ENCODE assay signal across 1 cellular context in the genomic region with DNA sequence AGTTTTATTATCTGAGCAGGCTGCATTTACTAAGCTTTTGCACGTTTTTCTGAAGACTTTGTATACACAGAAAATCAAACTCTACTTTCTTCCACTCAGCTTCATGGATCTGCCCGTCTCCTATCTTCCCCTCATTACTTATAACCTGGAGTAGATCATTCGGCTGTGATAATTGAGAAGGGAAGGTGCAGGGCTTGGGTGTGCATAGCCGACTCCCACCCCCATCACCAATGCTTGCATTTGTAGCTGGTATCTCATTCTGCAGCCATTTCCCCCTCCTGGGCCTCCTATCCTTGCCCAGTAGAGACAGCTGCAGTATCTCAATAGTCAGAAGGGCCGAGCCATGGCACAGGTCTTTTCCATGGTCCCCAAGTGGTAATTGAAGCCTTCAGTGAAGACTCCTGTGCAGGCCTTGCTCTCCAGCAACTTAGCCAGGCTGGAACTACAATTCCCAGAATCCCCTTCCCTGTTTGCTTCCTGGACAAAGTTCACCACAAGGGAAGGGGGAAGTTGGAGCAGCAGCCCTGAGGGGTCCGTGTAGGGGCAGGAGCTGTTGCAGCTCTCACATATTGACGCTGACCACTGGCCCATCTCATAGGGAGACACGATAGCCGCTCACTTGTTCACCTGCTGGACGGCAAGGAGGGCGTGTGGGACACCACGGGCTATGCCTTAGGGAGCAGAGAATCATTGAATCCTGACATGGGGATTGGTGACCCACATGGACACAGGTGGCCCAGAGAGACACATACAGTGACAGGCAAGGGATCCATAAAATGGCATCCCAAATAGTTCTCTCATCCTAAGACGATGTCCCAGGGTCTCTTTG.
A peak's percentile ranks its signal among the peaks of the same experiment; 100 is the strongest.
TF ChIP-seq lines count a peak whose summit lies in the region.

No MANE protein-coding gene starts in this region.

TF ChIP-seq in K562, 482 proteins besides CTCF, POLR2A, EP300 and RAD21 (continued from another document and continues in another):
- TF ChIP-seq, protein P1, sequence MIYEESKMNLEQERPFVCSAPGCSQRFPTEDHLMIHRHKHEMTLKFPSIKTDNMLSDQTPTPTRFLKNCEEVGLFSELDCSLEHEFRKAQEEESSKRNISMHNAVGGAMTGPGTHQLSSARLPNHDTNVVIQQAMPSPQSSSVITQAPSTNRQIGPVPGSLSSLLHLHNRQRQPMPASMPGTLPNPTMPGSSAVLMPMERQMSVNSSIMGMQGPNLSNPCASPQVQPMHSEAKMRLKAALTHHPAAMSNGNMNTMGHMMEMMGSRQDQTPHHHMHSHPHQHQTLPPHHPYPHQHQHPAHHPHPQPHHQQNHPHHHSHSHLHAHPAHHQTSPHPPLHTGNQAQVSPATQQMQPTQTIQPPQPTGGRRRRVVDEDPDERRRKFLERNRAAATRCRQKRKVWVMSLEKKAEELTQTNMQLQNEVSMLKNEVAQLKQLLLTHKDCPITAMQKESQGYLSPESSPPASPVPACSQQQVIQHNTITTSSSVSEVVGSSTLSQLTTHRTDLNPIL (CRISPR knock-in tag; IDR thresholded peaks at IDR 0.05), result no peak
- TF ChIP-seq ZNF121 (CRISPR knock-in tag; conservative IDR thresholded peaks at IDR 0.05) (no peak), SMC3 (conservative IDR thresholded peaks at IDR 0.05; ENCODE audit: insufficient read depth, low read depth, low read length) (no peak), NCOA2 (IDR thresholded peaks at IDR 0.05; ENCODE audit: partially characterized antibody in 2 of 2) (no peak), MAFF (IDR thresholded peaks at IDR 0.05; ENCODE audit: low read length) (no peak), ZC3H4 (CRISPR knock-in tag; IDR thresholded peaks at IDR 0.05; ENCODE audit: borderline replicate concordance) (no peak), BRCA1 (IDR thresholded peaks at IDR 0.05) (no peak), BRCA1 (CRISPR knock-in tag; IDR thresholded peaks at IDR 0.05) (no peak), ZNF263 (CRISPR knock-in tag; IDR thresholded peaks at IDR 0.05; ENCODE audit: borderline replicate concordance) (no peak), SMARCA5 (IDR thresholded peaks at IDR 0.05) (no peak), ZKSCAN1 (IDR thresholded peaks at IDR 0.05; ENCODE audit: low read depth, low read length) (no peak), PRMT5 (CRISPR knock-in tag; IDR thresholded peaks at IDR 0.05) (no peak), SMARCC2 (IDR thresholded peaks at IDR 0.05; ENCODE audit: low read depth) (no peak), FOS (IDR thresholded peaks at IDR 0.05; ENCODE audit: extremely low read depth, insufficient read length) (no peak), CBFA2T3 (IDR thresholded peaks at IDR 0.05) (no peak), MEIS2 (IDR thresholded peaks at IDR 0.05; ENCODE audit: partially characterized antibody) (no peak), TBP (optimal IDR thresholded peaks at IDR 0.05; ENCODE audit: low read depth, low read length) (peak; percentile 46), ZNF354B (CRISPR knock-in tag; IDR thresholded peaks at IDR 0.05) (no peak), ZNF197 (CRISPR knock-in tag; IDR thresholded peaks at IDR 0.05; ENCODE audit: low read depth) (peak; percentile 54; the same call in 1 of the 2 replicates), ZNF347 (CRISPR knock-in tag; IDR thresholded peaks at IDR 0.05; ENCODE audit: low read depth) (no peak), ZBTB7A (IDR thresholded peaks at IDR 0.05; ENCODE audit: borderline replicate concordance, control insufficient read depth, low read depth, low read length) (peak; percentile 45; the same call in 1 of the 2 replicates), CEBPB (tag; IDR thresholded peaks at IDR 0.05) (no peak), MTA3 (IDR thresholded peaks at IDR 0.05; ENCODE audit: borderline replicate concordance) (no peak; the same call in 1 of the 2 replicates), ZNF124 (CRISPR knock-in tag; IDR thresholded peaks at IDR 0.05) (no peak), EZH2 (IDR thresholded peaks at IDR 0.05; ENCODE audit: borderline replicate concordance, low read depth, low read length) (no peak), PHF8 (IDR thresholded peaks at IDR 0.05; ENCODE audit: borderline replicate concordance, low read length) (peak; percentile 55; the same call in 1 of the 2 replicates), ZNF79 (CRISPR knock-in tag; IDR thresholded peaks at IDR 0.05; ENCODE audit: low read depth) (no peak), SAFB2 (IDR thresholded peaks at IDR 0.05; ENCODE audit: borderline replicate concordance, low read depth, low read length, severe bottlenecking) (no peak), TARDBP (IDR thresholded peaks at IDR 0.05) (no peak), BMI1 (IDR thresholded peaks at IDR 0.05; ENCODE audit: low read length) (no peak), RBM22 (IDR thresholded peaks at IDR 0.05; ENCODE audit: low read depth, low read length, poor library complexity, severe bottlenecking) (no peak), XRCC4 (IDR thresholded peaks at IDR 0.05; ENCODE audit: extremely low read depth, insufficient read depth, insufficient read length) (no peak), BRD9 (IDR thresholded peaks at IDR 0.05; ENCODE audit: low read depth, partially characterized antibody) (no peak), HNRNPK (IDR thresholded peaks at IDR 0.05; ENCODE audit: low read depth, low read length, poor library complexity, severe bottlenecking) (no peak), ZBTB8A (IDR thresholded peaks at IDR 0.05; ENCODE audit: partially characterized antibody) (no peak), CAMTA2 (CRISPR knock-in tag; conservative IDR thresholded peaks at IDR 0.05) (no peak), TOE1 (IDR thresholded peaks at IDR 0.05; ENCODE audit: borderline replicate concordance) (no peak), TOE1 (CRISPR knock-in tag; IDR thresholded peaks at IDR 0.05; ENCODE audit: borderline replicate concordance, low read depth) (no peak), CBX3 (IDR thresholded peaks at IDR 0.05; ENCODE audit: borderline replicate concordance in 1 of 2, low read length in 2 of 2) (peak in 1 of 2 experiments; percentile 77; a peak in 1 of 3 replicates), SUPT5H (IDR thresholded peaks at IDR 0.05) (peak; percentile 42; the same call in 1 of the 2 replicates), POLR2G (IDR thresholded peaks at IDR 0.05; ENCODE audit: low read depth, low read length) (no peak), ZKSCAN3 (CRISPR knock-in tag; IDR thresholded peaks at IDR 0.05) (no peak), CHD4 (IDR thresholded peaks at IDR 0.05; ENCODE audit: insufficient read depth, insufficient replicate concordance, low read depth, low read length, poor library complexity, severe bottlenecking) (no peak), RFX1 (IDR thresholded peaks at IDR 0.05) (no peak), ETV6 (IDR thresholded peaks at IDR 0.05; ENCODE audit: borderline replicate concordance in 1 of 2, low read depth in 2 of 2, low read length in 1 of 2) (no peak), ETV6 (CRISPR knock-in tag; IDR thresholded peaks at IDR 0.05; ENCODE audit: borderline replicate concordance) (no peak)
- TF ChIP-seq, protein P2, sequence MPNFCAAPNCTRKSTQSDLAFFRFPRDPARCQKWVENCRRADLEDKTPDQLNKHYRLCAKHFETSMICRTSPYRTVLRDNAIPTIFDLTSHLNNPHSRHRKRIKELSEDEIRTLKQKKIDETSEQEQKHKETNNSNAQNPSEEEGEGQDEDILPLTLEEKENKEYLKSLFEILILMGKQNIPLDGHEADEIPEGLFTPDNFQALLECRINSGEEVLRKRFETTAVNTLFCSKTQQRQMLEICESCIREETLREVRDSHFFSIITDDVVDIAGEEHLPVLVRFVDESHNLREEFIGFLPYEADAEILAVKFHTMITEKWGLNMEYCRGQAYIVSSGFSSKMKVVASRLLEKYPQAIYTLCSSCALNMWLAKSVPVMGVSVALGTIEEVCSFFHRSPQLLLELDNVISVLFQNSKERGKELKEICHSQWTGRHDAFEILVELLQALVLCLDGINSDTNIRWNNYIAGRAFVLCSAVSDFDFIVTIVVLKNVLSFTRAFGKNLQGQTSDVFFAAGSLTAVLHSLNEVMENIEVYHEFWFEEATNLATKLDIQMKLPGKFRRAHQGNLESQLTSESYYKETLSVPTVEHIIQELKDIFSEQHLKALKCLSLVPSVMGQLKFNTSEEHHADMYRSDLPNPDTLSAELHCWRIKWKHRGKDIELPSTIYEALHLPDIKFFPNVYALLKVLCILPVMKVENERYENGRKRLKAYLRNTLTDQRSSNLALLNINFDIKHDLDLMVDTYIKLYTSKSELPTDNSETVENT (CRISPR knock-in tag; IDR thresholded peaks at IDR 0.05), result no peak
- TF ChIP-seq, protein P3, sequence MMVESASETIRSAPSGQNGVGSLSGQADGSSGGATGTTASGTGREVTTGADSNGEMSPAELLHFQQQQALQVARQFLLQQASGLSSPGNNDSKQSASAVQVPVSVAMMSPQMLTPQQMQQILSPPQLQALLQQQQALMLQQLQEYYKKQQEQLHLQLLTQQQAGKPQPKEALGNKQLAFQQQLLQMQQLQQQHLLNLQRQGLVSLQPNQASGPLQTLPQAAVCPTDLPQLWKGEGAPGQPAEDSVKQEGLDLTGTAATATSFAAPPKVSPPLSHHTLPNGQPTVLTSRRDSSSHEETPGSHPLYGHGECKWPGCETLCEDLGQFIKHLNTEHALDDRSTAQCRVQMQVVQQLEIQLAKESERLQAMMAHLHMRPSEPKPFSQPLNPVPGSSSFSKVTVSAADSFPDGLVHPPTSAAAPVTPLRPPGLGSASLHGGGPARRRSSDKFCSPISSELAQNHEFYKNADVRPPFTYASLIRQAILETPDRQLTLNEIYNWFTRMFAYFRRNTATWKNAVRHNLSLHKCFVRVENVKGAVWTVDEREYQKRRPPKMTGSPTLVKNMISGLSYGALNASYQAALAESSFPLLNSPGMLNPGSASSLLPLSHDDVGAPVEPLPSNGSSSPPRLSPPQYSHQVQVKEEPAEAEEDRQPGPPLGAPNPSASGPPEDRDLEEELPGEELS (CRISPR knock-in tag; IDR thresholded peaks at IDR 0.05; ENCODE audit: borderline replicate concordance), result no peak
- TF ChIP-seq, protein P4, sequence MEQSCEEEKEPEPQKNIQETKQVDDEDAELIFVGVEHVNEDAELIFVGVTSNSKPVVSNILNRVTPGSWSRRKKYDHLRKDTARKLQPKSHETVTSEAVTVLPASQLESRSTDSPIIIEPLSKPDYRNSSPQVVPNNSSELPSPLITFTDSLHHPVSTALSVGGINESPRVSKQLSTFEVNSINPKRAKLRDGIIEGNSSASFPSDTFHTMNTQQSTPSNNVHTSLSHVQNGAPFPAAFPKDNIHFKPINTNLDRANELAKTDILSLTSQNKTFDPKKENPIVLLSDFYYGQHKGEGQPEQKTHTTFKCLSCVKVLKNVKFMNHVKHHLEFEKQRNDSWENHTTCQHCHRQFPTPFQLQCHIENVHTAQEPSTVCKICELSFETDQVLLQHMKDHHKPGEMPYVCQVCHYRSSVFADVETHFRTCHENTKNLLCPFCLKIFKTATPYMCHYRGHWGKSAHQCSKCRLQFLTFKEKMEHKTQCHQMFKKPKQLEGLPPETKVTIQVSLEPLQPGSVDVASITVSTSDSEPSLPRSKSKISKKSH (CRISPR knock-in tag; IDR thresholded peaks at IDR 0.05), result no peak
- TF ChIP-seq, protein P5, sequence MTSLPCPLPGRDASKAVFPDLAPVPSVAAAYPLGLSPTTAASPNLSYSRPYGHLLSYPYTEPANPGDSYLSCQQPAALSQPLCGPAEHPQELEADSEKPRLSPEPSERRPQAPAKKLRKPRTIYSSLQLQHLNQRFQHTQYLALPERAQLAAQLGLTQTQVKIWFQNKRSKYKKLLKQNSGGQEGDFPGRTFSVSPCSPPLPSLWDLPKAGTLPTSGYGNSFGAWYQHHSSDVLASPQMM (CRISPR knock-in tag; IDR thresholded peaks at IDR 0.05), result no peak
- TF ChIP-seq, protein P6, sequence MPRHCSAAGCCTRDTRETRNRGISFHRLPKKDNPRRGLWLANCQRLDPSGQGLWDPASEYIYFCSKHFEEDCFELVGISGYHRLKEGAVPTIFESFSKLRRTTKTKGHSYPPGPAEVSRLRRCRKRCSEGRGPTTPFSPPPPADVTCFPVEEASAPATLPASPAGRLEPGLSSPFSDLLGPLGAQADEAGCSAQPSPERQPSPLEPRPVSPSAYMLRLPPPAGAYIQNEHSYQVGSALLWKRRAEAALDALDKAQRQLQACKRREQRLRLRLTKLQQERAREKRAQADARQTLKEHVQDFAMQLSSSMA (CRISPR knock-in tag; IDR thresholded peaks at IDR 0.05), result no peak
- TF ChIP-seq, protein P7, sequence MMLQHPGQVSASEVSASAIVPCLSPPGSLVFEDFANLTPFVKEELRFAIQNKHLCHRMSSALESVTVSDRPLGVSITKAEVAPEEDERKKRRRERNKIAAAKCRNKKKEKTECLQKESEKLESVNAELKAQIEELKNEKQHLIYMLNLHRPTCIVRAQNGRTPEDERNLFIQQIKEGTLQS (IDR thresholded peaks at IDR 0.05), result no peak
- TF ChIP-seq, protein P7 (CRISPR knock-in tag; conservative IDR thresholded peaks at IDR 0.05), result no peak
- TF ChIP-seq, protein P8, sequence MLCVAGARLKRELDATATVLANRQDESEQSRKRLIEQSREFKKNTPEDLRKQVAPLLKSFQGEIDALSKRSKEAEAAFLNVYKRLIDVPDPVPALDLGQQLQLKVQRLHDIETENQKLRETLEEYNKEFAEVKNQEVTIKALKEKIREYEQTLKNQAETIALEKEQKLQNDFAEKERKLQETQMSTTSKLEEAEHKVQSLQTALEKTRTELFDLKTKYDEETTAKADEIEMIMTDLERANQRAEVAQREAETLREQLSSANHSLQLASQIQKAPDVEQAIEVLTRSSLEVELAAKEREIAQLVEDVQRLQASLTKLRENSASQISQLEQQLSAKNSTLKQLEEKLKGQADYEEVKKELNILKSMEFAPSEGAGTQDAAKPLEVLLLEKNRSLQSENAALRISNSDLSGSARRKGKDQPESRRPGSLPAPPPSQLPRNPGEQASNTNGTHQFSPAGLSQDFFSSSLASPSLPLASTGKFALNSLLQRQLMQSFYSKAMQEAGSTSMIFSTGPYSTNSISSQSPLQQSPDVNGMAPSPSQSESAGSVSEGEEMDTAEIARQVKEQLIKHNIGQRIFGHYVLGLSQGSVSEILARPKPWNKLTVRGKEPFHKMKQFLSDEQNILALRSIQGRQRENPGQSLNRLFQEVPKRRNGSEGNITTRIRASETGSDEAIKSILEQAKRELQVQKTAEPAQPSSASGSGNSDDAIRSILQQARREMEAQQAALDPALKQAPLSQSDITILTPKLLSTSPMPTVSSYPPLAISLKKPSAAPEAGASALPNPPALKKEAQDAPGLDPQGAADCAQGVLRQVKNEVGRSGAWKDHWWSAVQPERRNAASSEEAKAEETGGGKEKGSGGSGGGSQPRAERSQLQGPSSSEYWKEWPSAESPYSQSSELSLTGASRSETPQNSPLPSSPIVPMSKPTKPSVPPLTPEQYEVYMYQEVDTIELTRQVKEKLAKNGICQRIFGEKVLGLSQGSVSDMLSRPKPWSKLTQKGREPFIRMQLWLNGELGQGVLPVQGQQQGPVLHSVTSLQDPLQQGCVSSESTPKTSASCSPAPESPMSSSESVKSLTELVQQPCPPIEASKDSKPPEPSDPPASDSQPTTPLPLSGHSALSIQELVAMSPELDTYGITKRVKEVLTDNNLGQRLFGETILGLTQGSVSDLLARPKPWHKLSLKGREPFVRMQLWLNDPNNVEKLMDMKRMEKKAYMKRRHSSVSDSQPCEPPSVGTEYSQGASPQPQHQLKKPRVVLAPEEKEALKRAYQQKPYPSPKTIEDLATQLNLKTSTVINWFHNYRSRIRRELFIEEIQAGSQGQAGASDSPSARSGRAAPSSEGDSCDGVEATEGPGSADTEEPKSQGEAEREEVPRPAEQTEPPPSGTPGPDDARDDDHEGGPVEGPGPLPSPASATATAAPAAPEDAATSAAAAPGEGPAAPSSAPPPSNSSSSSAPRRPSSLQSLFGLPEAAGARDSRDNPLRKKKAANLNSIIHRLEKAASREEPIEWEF (CRISPR knock-in tag; IDR thresholded peaks at IDR 0.05), result no peak
- TF ChIP-seq, protein P9, sequence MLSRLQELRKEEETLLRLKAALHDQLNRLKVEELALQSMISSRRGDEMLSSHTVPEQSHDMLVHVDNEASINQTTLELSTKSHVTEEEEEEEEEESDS (CRISPR knock-in tag; IDR thresholded peaks at IDR 0.05), result no peak
